In the genomic region with DNA sequence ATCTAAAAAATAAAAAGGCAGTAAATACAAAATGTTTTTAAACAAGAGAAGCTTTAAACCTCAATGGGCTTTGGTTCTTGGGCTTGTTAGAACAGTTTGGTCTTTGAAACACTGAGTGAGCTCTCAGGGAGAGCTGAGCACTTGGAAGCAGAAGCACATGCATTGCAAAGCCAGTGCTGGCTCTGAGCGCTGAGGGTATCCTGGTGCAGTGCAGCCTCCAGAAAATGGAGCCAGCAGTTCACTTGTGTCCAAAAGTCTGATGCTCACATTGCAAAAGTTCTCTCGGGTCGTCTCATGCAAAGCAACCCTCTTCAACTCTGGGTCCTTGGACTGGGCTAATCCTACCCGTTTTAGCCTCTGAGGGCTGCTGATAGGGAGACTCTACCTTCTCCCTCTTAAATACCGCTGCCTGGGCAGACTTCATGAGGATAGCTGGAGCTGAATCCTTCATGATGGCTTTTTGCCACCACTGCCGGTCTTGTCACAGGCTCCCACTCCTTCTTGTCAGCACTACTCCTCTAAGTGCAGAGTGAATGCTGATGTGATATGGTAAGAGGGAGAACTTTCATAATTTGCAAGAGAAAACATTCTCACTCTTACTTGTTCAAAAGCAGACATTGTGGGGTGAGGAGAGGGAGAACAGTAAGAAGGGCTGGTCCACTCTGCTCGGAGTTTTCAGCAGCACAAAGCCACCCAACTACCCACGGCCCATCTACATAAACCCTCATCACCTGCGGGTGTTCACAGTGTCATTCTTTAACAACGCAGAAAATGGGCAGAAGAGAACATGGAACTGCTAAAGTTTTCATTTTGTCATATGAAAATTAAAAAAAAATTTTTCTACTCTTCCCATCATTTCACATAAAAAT, we compare ENCODE assay signal across 24 cellular contexts. TPM values are rescaled to one million over a fixed set of nuclear protein-coding genes. Genes with fewer than 3 reads are reported as not detected.
DNase-seq lines count a peak whose midpoint lies in the region; ATAC-seq, FAIRE-seq and TF ChIP-seq lines count a peak whose summit lies in the region.
"Had no signal": no experiment of that assay in that cellular context is flagged by ENCODE, and none has a peak within 500 bp of the region (broad histone marks: within the 10 kb centered on the region; RNA-seq: fewer than 3 reads in every experiment).

No MANE protein-coding gene starts in this region.

- no peak overlapping the region for H3K4me2 ChIP-seq in neural progenitor cell
- H3K4me2 ChIP-seq: A549 had no signal

- DNase-seq in Ammon's horn (ENCODE audit: low spot score) (peak; percentile 67), dorsolateral prefrontal cortex (peak in 6 of 10 donors; percentile 14 to 70 (median 48)), hippocampal formation (lab: John Stamatoyannopoulos, UW) (peak; percentile 24 to 30), putamen (ENCODE audit: low spot score) (peak; percentile 42), GM19239 (ENCODE audit: insufficient read length, low spot score) (no peak), AG08395 (ENCODE audit: low spot score) (no peak), neural progenitor cell (ENCODE audit: low spot score) (no peak)
- DNase-seq: activated CD4-positive, alpha-beta T cell treated with anti-CD3 and anti-CD28 coated beads, Interleukin-2, amount 10 ng/mL, durations not matched to agents 7 days and 5 days; activated naive CD8-positive, alpha-beta T cell treated with anti-CD3 and anti-CD28 coated beads, Interleukin-2, amount 50 U/mL, for 24 hours; NCI-H1048; NCI-H2029; spleen; stimulated activated CD4-positive, alpha-beta T cell treated with anti-CD3 and anti-CD28 coated beads, Interleukin-4, amount 100 ng/mL, for 4 hours; stomach; T-helper 2 cell had no signal

- peaks cover 8% of the 10 kb centered on the region for H3K27me3 Mint-ChIP-seq in neural progenitor cell (ENCODE audit: insufficient read depth, low read depth)
- H3K27me3 Mint-ChIP-seq: activated CD4-positive, alpha-beta T cell treated with anti-CD3 and anti-CD28 coated beads, Interleukin-2, amount 10 ng/mL, durations not matched to agents 7 days and 5 days had no signal

- H3K4me3 ChIP-seq in dorsolateral prefrontal cortex, result peak overlapping the region in 7 of 59 donors; percentile 4 to 40 (median 19)
- no peak overlapping the region for H3K4me3 ChIP-seq in neural progenitor cell
- H3K4me3 ChIP-seq: A549, SK-N-MC, spleen, stomach had no signal

- H3K4me1 Mint-ChIP-seq in neural progenitor cell, result no peaks in the 10 kb centered on the region
- H3K4me1 Mint-ChIP-seq: activated CD4-positive, alpha-beta T cell treated with anti-CD3 and anti-CD28 coated beads, Interleukin-2, amount 10 ng/mL, durations not matched to agents 7 days and 5 days; activated naive CD8-positive, alpha-beta T cell treated with anti-CD3 and anti-CD28 coated beads, Interleukin-2, amount 50 U/mL, for 24 hours had no signal

- no peaks in the 10 kb centered on the region for H3K9me3 ChIP-seq in neural progenitor cell (ENCODE audit: low read depth)
- H3K9me3 ChIP-seq: A549, spleen, stomach had no signal

- intact Hi-C loops in dorsolateral prefrontal cortex (cut with DNase I), result no loop called here

- H2AFZ ChIP-seq in neural progenitor cell (replicated peaks), result no peak overlapping the region

- peaks cover 6% of the 10 kb centered on the region for H3K9me3 Mint-ChIP-seq in neural progenitor cell
- H3K9me3 Mint-ChIP-seq: activated naive CD8-positive, alpha-beta T cell treated with anti-CD3 and anti-CD28 coated beads, Interleukin-2, amount 50 U/mL, for 24 hours; activated T-helper 2 cell treated with anti-CD3 and anti-CD28 coated beads, Interferon-gamma antibody, Interleukin-2, Interleukin-4, amounts not matched to agents 10 μg/mL and 5 μg/mL and 100 μg/mL, durations not matched to agents 14 hours and 24 hours and 36 hours; natural killer cell treated with Interleukin-12 subunit alpha and Interleukin-12 subunit beta and Interleukin-15 and Interleukin-18, amount 100 ng/mL, for 72 hours had no signal

- no peaks in the 10 kb centered on the region for H3K4me1 ChIP-seq in neural progenitor cell
- H3K4me1 ChIP-seq: A549, spleen, stomach had no signal

- H3K4me3 Mint-ChIP-seq in neural progenitor cell, result no peak overlapping the region
- H3K4me3 Mint-ChIP-seq: activated CD4-positive, alpha-beta T cell treated with anti-CD3 and anti-CD28 coated beads, Interleukin-2, amount 10 ng/mL, durations not matched to agents 7 days and 5 days; activated naive CD8-positive, alpha-beta T cell treated with anti-CD3 and anti-CD28 coated beads, Interleukin-2, amount 50 U/mL, for 24 hours; natural killer cell treated with Interleukin-12 subunit alpha and Interleukin-12 subunit beta and Interleukin-15 and Interleukin-18, amount 100 ng/mL, for 72 hours had no signal

- no peaks in the 10 kb centered on the region for H4K20me1 ChIP-seq in neural progenitor cell (ENCODE audit: low read depth)

- H3K27ac Mint-ChIP-seq in neural progenitor cell, result no peak overlapping the region
- H3K27ac Mint-ChIP-seq: activated CD4-positive, alpha-beta T cell treated with anti-CD3 and anti-CD28 coated beads, Interleukin-2, amount 10 ng/mL, durations not matched to agents 7 days and 5 days; activated naive CD8-positive, alpha-beta T cell treated with anti-CD3 and anti-CD28 coated beads, Interleukin-2, amount 50 U/mL, for 24 hours; activated T-helper 2 cell treated with anti-CD3 and anti-CD28 coated beads, Interferon-gamma antibody, Interleukin-2, Interleukin-4, amounts not matched to agents 10 μg/mL and 5 μg/mL and 100 μg/mL, durations not matched to agents 14 hours and 24 hours and 36 hours; natural killer cell treated with Interleukin-12 subunit alpha and Interleukin-12 subunit beta and Interleukin-15 and Interleukin-18, amount 100 ng/mL, for 72 hours had no signal

- no peaks in the 10 kb centered on the region for H3K79me2 ChIP-seq in neural progenitor cell (ENCODE audit: low read depth)

- no peak overlapping the region for H3K9ac ChIP-seq in neural progenitor cell

- H3K27ac ChIP-seq in dorsolateral prefrontal cortex, result peak overlapping the region in 30 of 59 donors; percentile 12 to 78 (median 50)
- no peak overlapping the region for H3K27ac ChIP-seq in neural progenitor cell
- H3K27ac ChIP-seq: A549, C4-2B, SK-N-MC, spleen, stomach, VCaP had no signal

- H3K27me3 ChIP-seq in dorsolateral prefrontal cortex, result no peaks in the 10 kb centered on the region
- no peaks in the 10 kb centered on the region for H3K27me3 ChIP-seq in neural progenitor cell
- H3K27me3 ChIP-seq: spleen, stomach had no signal

- TF ChIP-seq CTCF in dorsolateral prefrontal cortex (IDR thresholded peaks at IDR 0.05 in 54 of 56, conservative IDR thresholded peaks at IDR 0.05 in 2 of 56; ENCODE audit: low read depth in 1 of 56, partially characterized antibody in 56 of 56) (no peak), neural progenitor cell (IDR thresholded peaks at IDR 0.05) (no peak)

- H3K36me3 Mint-ChIP-seq in neural progenitor cell, result no peaks in the 10 kb centered on the region
- H3K36me3 Mint-ChIP-seq: natural killer cell treated with Interleukin-12 subunit alpha and Interleukin-12 subunit beta and Interleukin-15 and Interleukin-18, amount 100 ng/mL, for 72 hours had no signal

- H3F3A ChIP-seq in neural progenitor cell (ENCODE audit: low read depth), result no peaks in the 10 kb centered on the region

- H3K36me3 ChIP-seq in neural progenitor cell, result no peaks in the 10 kb centered on the region
- H3K36me3 ChIP-seq: spleen, stomach had no signal

- no peak for FAIRE-seq in GM19239 (lab: Jason Lieb, UNC)
- FAIRE-seq: A549, bronchial epithelial cell, RCC 7860 had no signal

- no peak for ATAC-seq in GM21360 (IDR thresholded peaks at IDR 0.05; ENCODE audit: unreplicated experiment)
- ATAC-seq: A549; activated naive CD8-positive, alpha-beta T cell treated with anti-CD3 and anti-CD28 coated beads, Interleukin-2, amount 50 U/mL, for 24 hours; natural killer cell treated with Interleukin-12 subunit alpha and Interleukin-12 subunit beta and Interleukin-15 and Interleukin-18, amount 100 ng/mL, for 72 hours had no signal

RNA-seq across cellular contexts. Expression of a gene that starts 42.2 kb away (rescaled TPM):
- total RNA-seq in dorsolateral prefrontal cortex (10 to 100 TPM; 13.4 to 45.4 (median 31.2) TPM), neural progenitor cell (ENCODE audit: low replicate concordance) (0.74 and 1.2 TPM in 2 replicates)
- total RNA-seq: activated CD4-positive, alpha-beta T cell treated with anti-CD3 and anti-CD28 coated beads, Interleukin-2, amount 10 ng/mL, durations not matched to agents 7 days and 5 days; activated T-helper 2 cell treated with anti-CD3 and anti-CD28 coated beads, Interferon-gamma antibody, Interleukin-2, Interleukin-4, amounts not matched to agents 10 μg/mL and 5 μg/mL and 100 μg/mL, durations not matched to agents 14 hours and 24 hours and 36 hours had no signal

Comparison
In these comparisons a context has a peak if more than half of its experiments do, and no peak if none do; other contexts are left out.
1. DNase-seq: peak in Ammon's horn (single experiment), dorsolateral prefrontal cortex (6 of 10), hippocampal formation (2 of 2) and putamen (single experiment); none in GM19239 (single experiment), AG08395 (single experiment) and neural progenitor cell (single experiment).